8 cellular contexts compared by ENCODE assay signal in the genomic region with DNA sequence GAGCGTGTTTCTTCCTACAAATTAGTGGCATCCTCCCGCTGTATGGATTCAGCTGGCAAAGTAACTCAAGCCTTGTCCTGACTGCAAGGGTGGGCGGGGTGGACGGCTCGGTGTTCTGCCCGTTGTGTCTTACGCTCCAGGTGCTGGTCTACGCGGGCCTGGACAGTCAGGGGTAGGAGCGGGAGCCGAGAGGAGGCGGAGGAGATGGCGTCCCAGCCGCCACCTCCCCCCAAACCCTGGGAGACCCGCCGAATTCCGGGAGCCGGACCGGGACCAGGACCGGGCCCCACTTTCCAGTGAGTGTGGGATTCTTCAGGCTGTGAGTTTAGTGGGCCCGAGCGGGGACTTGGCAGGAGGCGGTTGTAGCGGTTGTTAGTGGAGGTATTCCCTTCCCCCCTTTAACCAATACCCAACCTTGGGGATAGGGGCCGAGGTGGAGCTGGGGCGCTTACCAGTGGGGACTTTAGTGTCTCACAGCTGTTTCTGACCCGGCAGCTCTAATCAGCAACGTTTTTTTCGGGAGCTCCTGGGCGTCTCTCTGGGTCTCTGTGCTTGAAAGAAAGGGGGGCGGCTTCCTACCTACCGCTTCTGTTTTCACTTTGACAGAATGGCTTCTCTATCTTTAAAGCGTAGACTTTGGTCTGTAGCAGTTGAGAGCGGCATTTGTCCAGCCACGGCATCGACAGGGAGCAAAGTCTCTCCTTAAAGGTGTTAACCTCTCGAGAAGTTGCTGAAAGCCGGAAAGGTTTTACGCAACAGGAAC. TPM values are rescaled to one million over a fixed set of nuclear protein-coding genes. Genes with fewer than 3 reads are reported as not detected.
DNase-seq lines count a peak whose midpoint lies in the region; ATAC-seq and TF ChIP-seq lines count a peak whose summit lies in the region.

A gene with protein sequence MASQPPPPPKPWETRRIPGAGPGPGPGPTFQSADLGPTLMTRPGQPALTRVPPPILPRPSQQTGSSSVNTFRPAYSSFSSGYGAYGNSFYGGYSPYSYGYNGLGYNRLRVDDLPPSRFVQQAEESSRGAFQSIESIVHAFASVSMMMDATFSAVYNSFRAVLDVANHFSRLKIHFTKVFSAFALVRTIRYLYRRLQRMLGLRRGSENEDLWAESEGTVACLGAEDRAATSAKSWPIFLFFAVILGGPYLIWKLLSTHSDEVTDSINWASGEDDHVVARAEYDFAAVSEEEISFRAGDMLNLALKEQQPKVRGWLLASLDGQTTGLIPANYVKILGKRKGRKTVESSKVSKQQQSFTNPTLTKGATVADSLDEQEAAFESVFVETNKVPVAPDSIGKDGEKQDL (plus strand): TSS at position 165 of the 763 bp plus-strand sequence. CDS start 40 bp downstream, at position 205.
A gene with protein sequence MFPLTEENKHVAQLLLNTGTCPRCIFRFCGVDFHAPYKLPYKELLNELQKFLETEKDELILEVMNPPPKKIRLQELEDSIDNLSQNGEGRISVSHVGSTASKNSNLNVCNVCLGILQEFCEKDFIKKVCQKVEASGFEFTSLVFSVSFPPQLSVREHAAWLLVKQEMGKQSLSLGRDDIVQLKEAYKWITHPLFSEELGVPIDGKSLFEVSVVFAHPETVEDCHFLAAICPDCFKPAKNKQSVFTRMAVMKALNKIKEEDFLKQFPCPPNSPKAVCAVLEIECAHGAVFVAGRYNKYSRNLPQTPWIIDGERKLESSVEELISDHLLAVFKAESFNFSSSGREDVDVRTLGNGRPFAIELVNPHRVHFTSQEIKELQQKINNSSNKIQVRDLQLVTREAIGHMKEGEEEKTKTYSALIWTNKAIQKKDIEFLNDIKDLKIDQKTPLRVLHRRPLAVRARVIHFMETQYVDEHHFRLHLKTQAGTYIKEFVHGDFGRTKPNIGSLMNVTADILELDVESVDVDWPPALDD (minus strand): TSS at position 700 of the 763 bp plus-strand sequence. CDS start 6,365 bp downstream, outside the sequence.

- H3K4me1 ChIP-seq in upper lobe of left lung: peaks cover 19 to 43% (median 33%) of the 10 kb centered on the region in 4 donors

- no peaks in the 10 kb centered on the region for H3K27me3 ChIP-seq in upper lobe of left lung

- ATAC-seq in GM21786 (IDR thresholded peaks at IDR 0.05; ENCODE audit: unreplicated experiment) (peak; percentile 73), upper lobe of left lung (ENCODE audit: low FRiP score in 2 of 2) (peak; percentile 97 to 98)
- ATAC-seq in activated naive CD8-positive, alpha-beta T cell treated with anti-CD3 and anti-CD28 coated beads, Interleukin-2, amount 10 ng/mL, durations not matched to agents 7 days and 5 days (ENCODE audit: low read depth): peak; percentile 91

- peaks cover 3% of the 10 kb centered on the region for H3K9me3 Mint-ChIP-seq in activated naive CD8-positive, alpha-beta T cell treated with anti-CD3 and anti-CD28 coated beads, Interleukin-2, amount 10 ng/mL, durations not matched to agents 7 days and 5 days

- DNase-seq in GF-D8 (lab: John Stamatoyannopoulos, UW) (peak; percentile 70), SK-N-DZ (ENCODE audit: low spot score) (peak; percentile 82), cardiac septum (ENCODE audit: low spot score) (peak; percentile 91), pons (ENCODE audit: low spot score) (peak; percentile 37), upper lobe of left lung (peak; percentile 85 to 87)
- peak; percentile 77 for DNase-seq in activated naive CD8-positive, alpha-beta T cell treated with anti-CD3 and anti-CD28 coated beads, Interleukin-2, amount 10 ng/mL, durations not matched to agents 7 days and 5 days

- TF ChIP-seq CTCF in upper lobe of left lung (IDR thresholded peaks at IDR 0.05): no peak

- peaks cover 14% of the 10 kb centered on the region for H3K36me3 Mint-ChIP-seq in activated naive CD8-positive, alpha-beta T cell treated with anti-CD3 and anti-CD28 coated beads, Interleukin-2, amount 10 ng/mL, durations not matched to agents 7 days and 5 days

- H3K36me3 ChIP-seq in KOPT-K1 (ENCODE audit: insufficient read depth, low read length) (peaks cover 18% of the 10 kb centered on the region), upper lobe of left lung (peaks cover 0 to 17% (median 4%) of the 10 kb centered on the region in 4 donors)

- TF ChIP-seq EP300 in upper lobe of left lung (IDR thresholded peaks at IDR 0.05): peak in 1 of 4 donors; percentile 2

- peak within 1 kb of the TSS; percentile 92 for H3K27ac Mint-ChIP-seq in activated naive CD8-positive, alpha-beta T cell treated with anti-CD3 and anti-CD28 coated beads, Interleukin-2, amount 10 ng/mL, durations not matched to agents 7 days and 5 days

- peaks cover 28% of the 10 kb centered on the region for H3K4me1 Mint-ChIP-seq in activated naive CD8-positive, alpha-beta T cell treated with anti-CD3 and anti-CD28 coated beads, Interleukin-2, amount 10 ng/mL, durations not matched to agents 7 days and 5 days

- 0 to 1% methylated on average over 11 to 39 of the region's 39 CpGs for WGBS in upper lobe of left lung, 2 donors

- H3K27ac ChIP-seq in KOPT-K1 (ENCODE audit: low read depth, low read length, poor library complexity, severe bottlenecking) (peak within 1 kb of the TSS; percentile 86), upper lobe of left lung (peak within 1 kb of the TSS; percentile 90 to 95 (median 94))

- peak within 1 kb of the TSS; percentile 77 to 89 (median 81) for H3K4me3 ChIP-seq in upper lobe of left lung

- peak within 1 kb of the TSS; percentile 93 for H3K4me3 Mint-ChIP-seq in activated naive CD8-positive, alpha-beta T cell treated with anti-CD3 and anti-CD28 coated beads, Interleukin-2, amount 10 ng/mL, durations not matched to agents 7 days and 5 days

- intact Hi-C loops in cardiac septum (cut with DNase I): loop anchor here (1.0 to 2.0 kb wide), 3 partner anchors 48 to 159 kb away; partner anchors contain the start of genes REL and SANBR

- peak in 2 of 4 donors; percentile 55 to 83 for TF ChIP-seq POLR2A in upper lobe of left lung (IDR thresholded peaks at IDR 0.05)

- no peaks in the 10 kb centered on the region for H3K27me3 Mint-ChIP-seq in activated naive CD8-positive, alpha-beta T cell treated with anti-CD3 and anti-CD28 coated beads, Interleukin-2, amount 10 ng/mL, durations not matched to agents 7 days and 5 days

- peaks cover 16% of the 10 kb centered on the region for H3K9me3 ChIP-seq in KOPT-K1 (ENCODE audit: insufficient read depth, low read length, poor library complexity, severe bottlenecking)
- H3K9me3 ChIP-seq in upper lobe of left lung: peaks cover 0 to 3% (median 0%) of the 10 kb centered on the region in 4 donors

- POLR2A ChIA-PET in activated naive CD8-positive, alpha-beta T cell treated with anti-CD3 and anti-CD28 coated beads, Interleukin-2, amount 10 ng/mL, durations not matched to agents 7 days and 5 days (lab: Charles Lee): interaction anchor here (0.9 to 1.7 kb wide), 4 partner anchors 134 to 453 kb away, joined by 3 to 12 read pairs (median 5); partner anchors contain the start of genes REL and USP34

RNA-seq across cellular contexts. Expression of the first gene that starts in this region (rescaled TPM):
- polyA plus RNA-seq in SK-N-DZ (2014; cell fraction: cytosol; rRNA removed): 39.6 and 43.1 TPM in 2 replicates
- 27.0 and 27.1 TPM in 2 replicates for polyA plus RNA-seq in SK-N-DZ (2014; cell fraction: nucleus; rRNA removed)
- total RNA-seq in activated naive CD8-positive, alpha-beta T cell treated with anti-CD3 and anti-CD28 coated beads, Interleukin-2, amount 10 ng/mL, durations not matched to agents 7 days and 5 days: 10 to 100 TPM; 16.5 to 20.1 TPM
- total RNA-seq in cardiac septum: 24.0 TPM
- 10 to 100 TPM; 10.7 to 42.8 (median 28.6) TPM for total RNA-seq in upper lobe of left lung

RNA-seq across cellular contexts. Expression of the second gene that starts in this region (rescaled TPM):
- polyA plus RNA-seq in SK-N-DZ (2014; cell fraction: cytosol; rRNA removed): 6.1 and 10.5 TPM in 2 replicates
- polyA plus RNA-seq in SK-N-DZ (2014; cell fraction: nucleus; rRNA removed): 4.3 and 5.2 TPM in 2 replicates
- 10 to 100 TPM in 1 of 2 experiments, 1 to 10 TPM in 1; 8.0 to 10.6 TPM for total RNA-seq in activated naive CD8-positive, alpha-beta T cell treated with anti-CD3 and anti-CD28 coated beads, Interleukin-2, amount 10 ng/mL, durations not matched to agents 7 days and 5 days
- total RNA-seq in cardiac septum: 3.3 TPM
- total RNA-seq in upper lobe of left lung: 10 to 100 TPM in 3 of 6 donors, 1 to 10 TPM in 3; 6.1 to 28.3 (median 10.3) TPM

Comparison
In these comparisons a context has a peak if more than half of its experiments do, and no peak if none do; other contexts are left out.
1. Peak in every context shown above with its lines: DNase-seq, ATAC-seq, H3K4me3 ChIP-seq and H3K27ac ChIP-seq.
2. DNase-seq: peak in every context shown above with its lines; median percentile 91 in cardiac septum; 86 in upper lobe of left lung; 82 in SK-N-DZ; 77 in activated naive CD8-positive, alpha-beta T cell treated with anti-CD3 and anti-CD28 coated beads, Interleukin-2, amount 10 ng/mL, durations not matched to agents 7 days and 5 days; 70 in GF-D8; 37 in pons.